Comparison of ENCODE assay signal across 8 cellular contexts in genomic region chr5:34957857-34958690, GRCh38. TPM values are rescaled to one million over a fixed set of nuclear protein-coding genes. Genes with fewer than 3 reads are reported as not detected.
A peak's percentile ranks its signal among the peaks of the same experiment; 100 is the strongest.
DNase-seq lines count a peak whose midpoint lies in the region; ATAC-seq and TF ChIP-seq lines count a peak whose summit lies in the region.

No MANE protein-coding gene starts in this region.

- POLR2A ChIA-PET in CD8-positive, alpha-beta memory T cell (lab: Charles Lee), result no interaction called here

- H3K27me3 ChIP-seq in brain microvascular endothelial cell (replicated peaks) (no peaks in the 10 kb centered on the region), left lung (no peaks in the 10 kb centered on the region)
- no peaks in the 10 kb centered on the region for H3K27me3 ChIP-seq in CD8-positive, alpha-beta memory T cell (ENCODE audit: insufficient read depth, low read length, poor library complexity, severe bottlenecking)

- H3K9me3 ChIP-seq in left lung, result no peaks in the 10 kb centered on the region
- no peaks in the 10 kb centered on the region for H3K9me3 ChIP-seq in CD8-positive, alpha-beta memory T cell (ENCODE audit: low read length)

- H3K27me3 Mint-ChIP-seq in CD8-positive, alpha-beta memory T cell, result no peaks in the 10 kb centered on the region

- no peaks in the 10 kb centered on the region for H3K9me3 Mint-ChIP-seq in CD8-positive, alpha-beta memory T cell

- ATAC-seq in left lung, result peak; percentile 87

- H3K4me1 ChIP-seq in left lung, result no peaks in the 10 kb centered on the region
- H3K4me1 ChIP-seq in CD8-positive, alpha-beta memory T cell (ENCODE audit: insufficient read depth, low read length), result no peaks in the 10 kb centered on the region

- H3K36me3 ChIP-seq in brain microvascular endothelial cell (replicated peaks) (peaks cover 8% of the 10 kb centered on the region), left lung (peaks cover 6 to 33% of the 10 kb centered on the region in 2 donors)
- peaks cover 5% of the 10 kb centered on the region for H3K36me3 ChIP-seq in CD8-positive, alpha-beta memory T cell (ENCODE audit: insufficient read depth, low read length)

- DNase-seq in DMS53 (lab: John Stamatoyannopoulos, UW) (peak; percentile 62), GM20000 (ENCODE audit: low spot score) (peak; percentile 41), NCI-H1694 treated with DMSO at 0.1 percent for 48 hours (lab: John Stamatoyannopoulos, UW) (peak; percentile 33), brain microvascular endothelial cell (peak; percentile 36), left lung (no peak), mesenteric fat pad (ENCODE audit: low spot score) (no peak), putamen (ENCODE audit: low spot score) (no peak)
- no peak for DNase-seq in CD8-positive, alpha-beta memory T cell

- H3K36me3 Mint-ChIP-seq in CD8-positive, alpha-beta memory T cell, result peaks cover 0 to 28% (median 14%) of the 10 kb centered on the region in 3 donors

- H3K4me1 Mint-ChIP-seq in CD8-positive, alpha-beta memory T cell, result peaks cover 1 to 6% (median 6%) of the 10 kb centered on the region in 3 donors

- H3K27ac Mint-ChIP-seq in CD8-positive, alpha-beta memory T cell, result peak overlapping the region in 4 of 8 donors; percentile 14 to 81 (median 65)

- H3K4me3 ChIP-seq in brain microvascular endothelial cell (ENCODE audit: low read depth, low read length), result no peak overlapping the region
- H3K4me3 ChIP-seq in left lung, result no peak overlapping the region
- no peak overlapping the region for H3K4me3 ChIP-seq in CD8-positive, alpha-beta memory T cell (ENCODE audit: low read length)

- no peak overlapping the region for H3K4me3 Mint-ChIP-seq in CD8-positive, alpha-beta memory T cell

- no peak overlapping the region for H3K27ac ChIP-seq in brain microvascular endothelial cell
- no peak overlapping the region for H3K27ac ChIP-seq in left lung
- H3K27ac ChIP-seq in CD8-positive, alpha-beta memory T cell (ENCODE audit: low read depth, low read length), result no peak overlapping the region

- TF ChIP-seq CTCF in GM20000 (IDR thresholded peaks at IDR 0.05; ENCODE audit: extremely low read depth, missing control alignments), result peak; percentile 45
- TF ChIP-seq CTCF in brain microvascular endothelial cell (IDR thresholded peaks at IDR 0.05; ENCODE audit: low read depth, low read length, missing control alignments), result peak; percentile 78
- TF ChIP-seq CTCF in left lung (IDR thresholded peaks at IDR 0.05), result peak; percentile 21 to 39

- in situ Hi-C loops in brain microvascular endothelial cell (cut with HindIII; ENCODE audit: low pct_ligation_motif_present, low sequenced_read_pairs), result no loop called here

- intact Hi-C loops in left lung (cut with DNase I), result no loop called here

- CTCF ChIA-PET in CD8-positive, alpha-beta memory T cell (lab: Charles Lee), result interaction anchor here (0.7 kb wide), 1 partner anchor 967 kb away, joined by 3 read pairs; no protein-coding TSS in a partner anchor

RNA-seq across cellular contexts. Expression of gene DNAJC21, which starts 28.7 kb away (rescaled TPM):
- 10 to 100 TPM; 45.8 to 48.5 TPM for total RNA-seq in left lung
- total RNA-seq in mesenteric fat pad, result 34.9 TPM
- 10 to 100 TPM; 64.7 to 70.6 TPM for total RNA-seq in CD8-positive, alpha-beta memory T cell
- 31.0 TPM for polyA plus RNA-seq in CD8-positive, alpha-beta memory T cell

RNA-seq across cellular contexts. Expression of gene BRIX1, which starts 42.6 kb away (rescaled TPM):
- 10 to 100 TPM; 15.8 to 29.1 TPM for total RNA-seq in left lung
- 25.4 TPM for total RNA-seq in mesenteric fat pad
- 100 to 1,000 TPM; 102 to 114 TPM for total RNA-seq in CD8-positive, alpha-beta memory T cell
- 53.4 TPM for polyA plus RNA-seq in CD8-positive, alpha-beta memory T cell

RNA-seq across cellular contexts. Expression of gene RAD1, which starts 42.8 kb away (rescaled TPM):
- total RNA-seq in left lung, result 10 to 100 TPM; 22.6 to 29.8 TPM
- 16.1 TPM for total RNA-seq in mesenteric fat pad
- 10 to 100 TPM; 41.3 to 44.2 TPM for total RNA-seq in CD8-positive, alpha-beta memory T cell
- 23.5 TPM for polyA plus RNA-seq in CD8-positive, alpha-beta memory T cell

Comparison
In these comparisons a context has a peak if more than half of its experiments do, and no peak if none do; other contexts are left out.
1. DNase-seq: peak in DMS53 (single experiment), GM20000 (single experiment), NCI-H1694 treated with DMSO at 0.1 percent for 48 hours (single experiment) and brain microvascular endothelial cell (single experiment); none in left lung (0 of 2), mesenteric fat pad (single experiment), CD8-positive, alpha-beta memory T cell (0 of 5) and putamen (single experiment).
2. Peak in every context shown above with its lines, with median percentiles within 50 percentile points of each other: CTCF ChIP-seq.